Comparison of ENCODE assay signal across 8 cellular contexts in genomic region chr9:27528886-27529315, GRCh38. TPM values are rescaled to one million over a fixed set of nuclear protein-coding genes. Genes with fewer than 3 reads are reported as not detected.
DNase-seq lines count a peak whose midpoint lies in the region; ATAC-seq, FAIRE-seq and TF ChIP-seq lines count a peak whose summit lies in the region.

No MANE protein-coding gene starts in this region.

- H3K9me3 ChIP-seq in BLaER1 treated with 17β-estradiol and CSF1 and Interleukin-3, amounts not matched to agents 10 nM and 100 nM (replicated peaks in 1 of 11), result no peaks in the 10 kb centered on the region
- H3K9me3 ChIP-seq in HUES6 (ENCODE audit: control insufficient read depth, insufficient read depth, low read depth, low read length) (no peaks in the 10 kb centered on the region), endothelial cell of umbilical vein (replicated peaks; ENCODE audit: control insufficient read depth, insufficient read depth, low read length) (no peaks in the 10 kb centered on the region), mucosa of descending colon (no peaks in the 10 kb centered on the region)

- FAIRE-seq in endothelial cell of umbilical vein (lab: Jason Lieb, UNC), result no peak

- intact Hi-C loops in endothelial cell of umbilical vein (cut with micrococcal nuclease) (loop anchor here (1.0 kb wide), 3 partner anchors 19 to 196 kb away; no protein-coding TSS in a partner anchor), mucosa of descending colon (cut with DNase I, micrococcal nuclease) (no loop called here)

- peak; percentile 27 to 31 (median 30) for DNase-seq in activated CD8-positive, alpha-beta memory T cell treated with anti-CD3 and anti-CD28 coated beads for 48 hours (ENCODE audit: low read depth in 2 of 3, low spot score in 2 of 3)
- DNase-seq in endothelial cell of umbilical vein (ENCODE audit: low read depth, low spot score) (peak; percentile 10), mucosa of descending colon (peak; percentile 62 to 81 (median 79)), DMS153 (lab: John Stamatoyannopoulos, UW) (no peak)
- DNase-seq in stimulated activated naive CD4-positive, alpha-beta T cell treated with Interleukin-2 at 50 U/mL for 16 hours (lab: John Stamatoyannopoulos, UW), result peak; percentile 35

- H3K4me1 ChIP-seq in BLaER1 treated with 17β-estradiol and CSF1 and Interleukin-3, amounts not matched to agents 10 nM and 100 nM, result peaks cover 8 to 73% (median 16%) of the 10 kb centered on the region in 10 experiments
- H3K4me1 ChIP-seq in HUES6 (ENCODE audit: control insufficient read depth, insufficient read depth, low read length) (peaks cover 20% of the 10 kb centered on the region), endothelial cell of umbilical vein (ENCODE audit: control insufficient read depth, extremely low read depth, insufficient read depth, low read length) (peaks cover 9% of the 10 kb centered on the region), mucosa of descending colon (ENCODE audit: low read depth) (peaks cover 12% of the 10 kb centered on the region)

- H3K79me2 ChIP-seq in endothelial cell of umbilical vein (ENCODE audit: control insufficient read depth, insufficient read depth, low read length), result no peaks in the 10 kb centered on the region

- H3K36me3 ChIP-seq in BLaER1 treated with 17β-estradiol and CSF1 and Interleukin-3, amounts not matched to agents 10 nM and 100 nM, result peaks cover 0 to 16% (median 0%) of the 10 kb centered on the region in 11 experiments; a peak in 2 of 22 replicates
- H3K36me3 ChIP-seq in HUES6 (ENCODE audit: control insufficient read depth, insufficient read depth, low read length) (no peaks in the 10 kb centered on the region), endothelial cell of umbilical vein (ENCODE audit: control insufficient read depth in 2 of 2, extremely low read depth in 1 of 2, insufficient read depth in 2 of 2, low read length in 2 of 2) (no peaks in the 10 kb centered on the region), mucosa of descending colon (ENCODE audit: low read depth) (no peaks in the 10 kb centered on the region)

- TF ChIP-seq CTCF in endothelial cell of umbilical vein (IDR thresholded peaks at IDR 0.05; ENCODE audit: extremely low read depth in 1 of 2, insufficient read depth in 1 of 2, low read depth in 1 of 2, low read length in 2 of 2) (no peak), mucosa of descending colon (IDR thresholded peaks at IDR 0.05) (no peak)

- no TSS peak for BruUV-seq in endothelial cell of umbilical vein (replicated peaks; lab: Mats Ljungman, UMichigan)

- no peak for TF ChIP-seq POLR2A in endothelial cell of umbilical vein (IDR thresholded peaks at IDR 0.05; ENCODE audit: low read depth, low read length)

- ATAC-seq in GM21360 (IDR thresholded peaks at IDR 0.05; ENCODE audit: unreplicated experiment) (peak; percentile 33), mucosa of descending colon (peak; percentile 65)

- dilution Hi-C loops in endothelial cell of umbilical vein (cut with MboI; ENCODE audit: extremely low pct_ligation_motif_present, low sequenced_read_pairs), result no loop called here

- H4K20me1 ChIP-seq in BLaER1 treated with 17β-estradiol and CSF1 and Interleukin-3, amounts not matched to agents 10 nM and 100 nM, result peaks cover 0 to 28% (median 0%) of the 10 kb centered on the region in 11 experiments; a peak in 2 of 22 replicates
- H4K20me1 ChIP-seq in endothelial cell of umbilical vein (replicated peaks; ENCODE audit: control insufficient read depth, extremely low read depth, insufficient read depth, low read length), result no peaks in the 10 kb centered on the region

- CTCF ChIA-PET in endothelial cell of umbilical vein (lab: Charles Lee), result interaction anchor here (0.7 to 4.6 kb wide), 16 partner anchors 10 to 220 kb away, joined by 3 to 114 read pairs (median 4); no protein-coding TSS in a partner anchor

- peak overlapping the region; percentile 32 for H2AFZ ChIP-seq in endothelial cell of umbilical vein (ENCODE audit: low read depth, low read length)

- peak overlapping the region; percentile 67 to 93 (median 79) for H3K9ac ChIP-seq in BLaER1 treated with 17β-estradiol and CSF1 and Interleukin-3, amounts not matched to agents 10 nM and 100 nM
- H3K9ac ChIP-seq in HUES6 (ENCODE audit: low read length) (peak overlapping the region; percentile 77), endothelial cell of umbilical vein (replicated peaks; ENCODE audit: extremely low read depth, insufficient read depth, low read length) (peak overlapping the region; percentile 19)

- no peaks in the 10 kb centered on the region for H3K9me1 ChIP-seq in endothelial cell of umbilical vein (replicated peaks; ENCODE audit: control insufficient read depth, extremely low read depth, insufficient read depth, low read length)

- H3K27ac ChIP-seq in BLaER1 treated with 17β-estradiol and CSF1 and Interleukin-3, amounts not matched to agents 10 nM and 100 nM, result peak overlapping the region; percentile 51 to 93 (median 66)
- H3K27ac ChIP-seq in HUES6 (ENCODE audit: low read depth, low read length) (peak overlapping the region; percentile 51; the same call in 1 of the 2 replicates), endothelial cell of umbilical vein (ENCODE audit: insufficient read depth, low read depth, low read length) (no peak overlapping the region)

- POLR2A ChIA-PET in endothelial cell of umbilical vein (lab: Charles Lee), result no interaction called here

- peak overlapping the region; percentile 74 to 85 (median 78) for H3K4me3 ChIP-seq in BLaER1 treated with 17β-estradiol and CSF1 and Interleukin-3, amounts not matched to agents 10 nM and 100 nM
- peak overlapping the region; percentile 75 for H3K4me3 ChIP-seq in HUES6 (ENCODE audit: low read depth, low read length)
- peak overlapping the region; percentile 32 to 44 (median 32) for H3K4me3 ChIP-seq in endothelial cell of umbilical vein (replicated peaks in 1 of 3; ENCODE audit: insufficient read depth in 1 of 3, low read depth in 1 of 3, low read length in 3 of 3)
- peak overlapping the region; percentile 82 for H3K4me3 ChIP-seq in mucosa of descending colon

- H3K27me3 ChIP-seq in BLaER1 treated with 17β-estradiol and CSF1 and Interleukin-3, amounts not matched to agents 10 nM and 100 nM, result peaks cover 6 to 16% (median 11%) of the 10 kb centered on the region in 11 experiments; a peak in 18 of 22 replicates
- peaks cover 10% of the 10 kb centered on the region; the same call in 1 of the 2 replicates for H3K27me3 ChIP-seq in HUES6 (ENCODE audit: control insufficient read depth, insufficient read depth, low read length)
- peaks cover 19 to 36% of the 10 kb centered on the region in 2 experiments for H3K27me3 ChIP-seq in endothelial cell of umbilical vein (ENCODE audit: control insufficient read depth in 2 of 2, insufficient read depth in 2 of 2, low read length in 2 of 2)

- peak overlapping the region; percentile 76 to 99 (median 95) for H3K4me2 ChIP-seq in BLaER1 treated with 17β-estradiol and CSF1 and Interleukin-3, amounts not matched to agents 10 nM and 100 nM
- H3K4me2 ChIP-seq in endothelial cell of umbilical vein (ENCODE audit: insufficient read depth, low read length), result peak overlapping the region; percentile 83

TF ChIP-seq in endothelial cell of umbilical vein, 7 proteins besides CTCF, POLR2A, EP300 and RAD21:
- TF ChIP-seq MAX (IDR thresholded peaks at IDR 0.05; ENCODE audit: insufficient read depth, insufficient read length), result no peak
- no peak for TF ChIP-seq FOS (IDR thresholded peaks at IDR 0.05; ENCODE audit: borderline replicate concordance, insufficient read depth, low read length)
- TF ChIP-seq JUN (IDR thresholded peaks at IDR 0.05; ENCODE audit: borderline replicate concordance, insufficient read depth, insufficient read length, low read depth), result no peak
- no peak for TF ChIP-seq GATA2 (IDR thresholded peaks at IDR 0.05; ENCODE audit: insufficient read depth, insufficient read length, low read depth, low read length)
- peak; percentile 69 for TF ChIP-seq EZH2 (IDR thresholded peaks at IDR 0.05; ENCODE audit: borderline replicate concordance, low read depth, low read length, severe bottlenecking)
- TF ChIP-seq MYC (IDR thresholded peaks at IDR 0.05; ENCODE audit: low read depth, low read length), result no peak
TF ChIP-seq in endothelial cell of umbilical vein: peak in this region for 1.

RNA-seq across cellular contexts. Expression of gene MOB3B, which starts 0.7 kb away (rescaled TPM):
- total RNA-seq in endothelial cell of umbilical vein (not detected in 2 replicates), mucosa of descending colon (10 to 100 TPM; 34.6 to 57.5 (median 41.7) TPM)
- polyA plus RNA-seq in endothelial cell of umbilical vein, result 0.03 TPM in 2 replicates
- 0.01 TPM in 1 of 2 replicates, not detected in the other for polyA plus RNA-seq in endothelial cell of umbilical vein (2011; cell fraction: cytosol; rRNA removed)
- 0.16 and 0.17 TPM in 2 replicates for polyA plus RNA-seq in endothelial cell of umbilical vein (2011; cell fraction: nucleus; rRNA removed)
- polyA plus RNA-seq in endothelial cell of umbilical vein (2012), result 0.03 TPM in 1 of 2 replicates, not detected in the other
- 0.05 and 0.17 TPM in 2 replicates for polyA minus RNA-seq in endothelial cell of umbilical vein
- 8.6 TPM for polyA minus RNA-seq in endothelial cell of umbilical vein (2011; cell fraction: cytosol; rRNA and poly(A)+ RNA removed)
- polyA minus RNA-seq in endothelial cell of umbilical vein (2011; cell fraction: nucleus; rRNA and poly(A)+ RNA removed), result 0.10 and 0.14 TPM in 2 replicates

RNA-seq across cellular contexts. Expression of gene IFNK, which starts 4.8 kb away (rescaled TPM):
- not detected in 2 replicates for total RNA-seq in endothelial cell of umbilical vein
- polyA plus RNA-seq in endothelial cell of umbilical vein, result not detected in 2 replicates
- polyA plus RNA-seq in endothelial cell of umbilical vein (2011; cell fraction: cytosol; rRNA removed), result not detected in 2 replicates
- polyA plus RNA-seq in endothelial cell of umbilical vein (2011; cell fraction: nucleus; rRNA removed), result not detected in 2 replicates
- not detected in 2 replicates for polyA plus RNA-seq in endothelial cell of umbilical vein (2012)
- not detected in 2 replicates for polyA minus RNA-seq in endothelial cell of umbilical vein
- not detected for polyA minus RNA-seq in endothelial cell of umbilical vein (2011; cell fraction: cytosol; rRNA and poly(A)+ RNA removed)
- polyA minus RNA-seq in endothelial cell of umbilical vein (2011; cell fraction: nucleus; rRNA and poly(A)+ RNA removed), result not detected in 2 replicates
- not detected for total RNA-seq in mucosa of descending colon

RNA-seq across cellular contexts. Expression of gene C9orf72, which starts 44.4 kb away (rescaled TPM):
- total RNA-seq in endothelial cell of umbilical vein (7.3 and 8.7 TPM in 2 replicates), mucosa of descending colon (10 to 100 TPM; 12.5 to 20.5 (median 14.6) TPM)
- 2.1 and 2.7 TPM in 2 replicates for polyA plus RNA-seq in endothelial cell of umbilical vein
- 2.2 and 2.8 TPM in 2 replicates for polyA plus RNA-seq in endothelial cell of umbilical vein (2011; cell fraction: cytosol; rRNA removed)
- 9.7 and 14.5 TPM in 2 replicates for polyA plus RNA-seq in endothelial cell of umbilical vein (2011; cell fraction: nucleus; rRNA removed)
- 6.9 and 11.8 TPM in 2 replicates for polyA plus RNA-seq in endothelial cell of umbilical vein (2012)
- polyA minus RNA-seq in endothelial cell of umbilical vein, result 5.6 and 7.7 TPM in 2 replicates
- polyA minus RNA-seq in endothelial cell of umbilical vein (2011; cell fraction: cytosol; rRNA and poly(A)+ RNA removed), result 2.3 TPM
- 11.8 and 19.5 TPM in 2 replicates for polyA minus RNA-seq in endothelial cell of umbilical vein (2011; cell fraction: nucleus; rRNA and poly(A)+ RNA removed)

Comparison
In these comparisons a context has a peak if more than half of its experiments do, and no peak if none do; other contexts are left out.
1. H3K4me3 ChIP-seq: peak in every context shown above with its lines; median percentile 82 in mucosa of descending colon; 78 in BLaER1 treated with 17β-estradiol and CSF1 and Interleukin-3, amounts not matched to agents 10 nM and 100 nM; 75 in HUES6; 32 in endothelial cell of umbilical vein.
2. H3K9ac ChIP-seq: peak in every context shown above with its lines; median percentile 79 in BLaER1 treated with 17β-estradiol and CSF1 and Interleukin-3, amounts not matched to agents 10 nM and 100 nM; 77 in HUES6; 19 in endothelial cell of umbilical vein.
3. RNA of gene MOB3B, which starts 0.7 kb away (total RNA-seq): 34.6 to 57.5 TPM in mucosa of descending colon; not detected in endothelial cell of umbilical vein; every median in the first group is over 10 times any median in the second.